Comparison of ENCODE assay signal across 8 cellular contexts in genomic region chr1:1906185-1907097, GRCh38.
A peak's percentile ranks its signal among the peaks of the same experiment; 100 is the strongest.
DNase-seq lines count a peak whose midpoint lies in the region; ATAC-seq and TF ChIP-seq lines count a peak whose summit lies in the region.

No MANE protein-coding gene starts in this region.

- peak; percentile 82 for DNase-seq in GM13977 (ENCODE audit: low spot score)
- peak; percentile 47 to 81 for DNase-seq in NCI-H446 (lab: John Stamatoyannopoulos, UW)
- peak; percentile 31 to 53 for DNase-seq in central memory CD8-positive, alpha-beta T cell (ENCODE audit: low spot score in 2 of 2)
- peak; percentile 69 for DNase-seq in stimulated activated CD4-positive, alpha-beta T cell treated with anti-CD3 and anti-CD28 coated beads, Interleukin-1b, Interleukin-23, amount 100 ng/mL, for 48 hours

- no peaks in the 10 kb centered on the region for H3K9me3 Mint-ChIP-seq in central memory CD8-positive, alpha-beta T cell

- peaks cover 2% of the 10 kb centered on the region for H3K27me3 ChIP-seq in layer of hippocampus (ENCODE audit: control insufficient read depth, insufficient read depth, low read length)

- ATAC-seq in activated CD4-positive, CD25-positive, alpha-beta regulatory T cell treated with anti-CD3 and anti-CD28 coated beads, Interleukin-2, amount 50 U/mL, for 24 hours = peak; percentile 33 to 34
- ATAC-seq in central memory CD8-positive, alpha-beta T cell (replicated peaks; ENCODE audit: extremely low read depth, poor library complexity, severe bottlenecking) = no peak
- ATAC-seq in GM21423 (IDR thresholded peaks at IDR 0.05; ENCODE audit: unreplicated experiment) = no peak

- peak overlapping the region; percentile 60 for H3K4me3 Mint-ChIP-seq in central memory CD8-positive, alpha-beta T cell

- TF ChIP-seq CTCF in 22Rv1 (IDR thresholded peaks at IDR 0.05) = peak; percentile 95
- peak; percentile 95 for TF ChIP-seq CTCF in GM13977 (IDR thresholded peaks at IDR 0.05; ENCODE audit: extremely low read depth, insufficient read depth, missing control alignments)

- peaks cover 17% of the 10 kb centered on the region for H3K4me1 Mint-ChIP-seq in central memory CD8-positive, alpha-beta T cell

- H3K27ac ChIP-seq in 22Rv1 = no peak overlapping the region
- H3K27ac ChIP-seq in layer of hippocampus (ENCODE audit: low read depth, low read length) = peak overlapping the region; percentile 30

- in situ Hi-C loops in GM13977 (cut with MboI; ENCODE audit: low pct_unique_long_range_greater_than_20kb, low sequenced_read_pairs, unreplicated experiment) = loop anchor here (10.0 kb wide), 1 partner anchor 122 kb away; no protein-coding TSS in a partner anchor

- H3K27me3 Mint-ChIP-seq in central memory CD8-positive, alpha-beta T cell = no peaks in the 10 kb centered on the region

- peaks cover 9% of the 10 kb centered on the region for H3K36me3 Mint-ChIP-seq in central memory CD8-positive, alpha-beta T cell (ENCODE audit: insufficient read depth)

- peak overlapping the region; percentile 79 for H3K27ac Mint-ChIP-seq in central memory CD8-positive, alpha-beta T cell (ENCODE audit: low read depth)

Comparison
In these comparisons a context has a peak if more than half of its experiments do, and no peak if none do; other contexts are left out.
1. ATAC-seq: peak in activated CD4-positive, CD25-positive, alpha-beta regulatory T cell treated with anti-CD3 and anti-CD28 coated beads, Interleukin-2, amount 50 U/mL, for 24 hours (2 of 2); none in central memory CD8-positive, alpha-beta T cell (single experiment) and GM21423 (single experiment).
2. Peak in every context shown above with its lines, with median percentiles within 50 percentile points of each other: DNase-seq.